Comparison of ENCODE assay signal across 1 cellular context in the genomic region with DNA sequence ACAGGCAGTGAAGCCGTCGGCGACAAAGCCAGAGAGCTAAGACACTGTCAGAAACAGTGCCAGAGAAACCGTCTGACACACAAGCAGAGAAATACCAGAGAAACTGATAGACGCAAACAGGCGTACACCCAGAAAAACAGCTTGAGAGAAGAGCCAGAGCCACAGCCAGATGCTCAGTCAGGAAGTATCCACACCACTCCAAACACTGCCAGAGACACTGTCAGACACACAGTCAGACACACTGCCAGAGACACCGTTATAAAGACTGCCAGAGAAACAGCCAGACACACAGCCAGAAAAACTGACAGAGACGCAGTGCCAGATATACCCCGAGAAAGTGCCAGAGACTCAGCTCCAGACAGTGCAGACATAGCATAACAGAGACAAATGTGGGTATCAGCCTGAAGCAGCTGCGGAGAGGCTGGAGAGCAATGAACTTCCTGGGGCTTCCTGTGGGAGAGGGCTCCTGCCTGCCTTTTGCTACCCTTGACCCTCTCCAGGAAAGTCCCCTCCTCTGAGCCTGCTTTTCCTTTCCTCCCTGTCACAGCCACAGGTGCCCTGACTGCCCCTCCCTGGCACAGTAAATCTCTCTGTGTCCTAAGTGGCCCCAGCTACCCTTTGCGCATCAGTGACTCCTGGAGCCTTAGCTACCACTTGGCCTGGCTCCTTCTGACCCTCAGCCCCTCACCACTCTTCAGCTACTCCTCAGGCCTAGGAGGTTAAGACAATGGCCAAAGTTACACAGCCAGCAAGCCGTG.
TF ChIP-seq lines count a peak whose summit lies in the region.

No MANE protein-coding gene starts in this region.

TF ChIP-seq in IMR-90, 13 proteins besides CTCF, POLR2A, EP300 and RAD21:
- TF ChIP-seq RFX5 (IDR thresholded peaks at IDR 0.05; ENCODE audit: low read depth, low read length) = no peak
- TF ChIP-seq CHD1 (IDR thresholded peaks at IDR 0.05; ENCODE audit: low read depth, low read length) = no peak
- no peak for TF ChIP-seq NFE2L2 (IDR thresholded peaks at IDR 0.05; ENCODE audit: low read depth, low read length)
- no peak for TF ChIP-seq RCOR1 (IDR thresholded peaks at IDR 0.05; ENCODE audit: insufficient replicate concordance, low read length)
- no peak for TF ChIP-seq BHLHE40 (IDR thresholded peaks at IDR 0.05; ENCODE audit: low read depth, low read length)
- no peak for TF ChIP-seq MAFK (IDR thresholded peaks at IDR 0.05; ENCODE audit: low read depth, low read length)
- TF ChIP-seq FOS (IDR thresholded peaks at IDR 0.05; ENCODE audit: low read depth, low read length) = no peak
- TF ChIP-seq MXI1 (IDR thresholded peaks at IDR 0.05; ENCODE audit: borderline replicate concordance, low read depth, low read length) = no peak
- TF ChIP-seq, protein P1, sequence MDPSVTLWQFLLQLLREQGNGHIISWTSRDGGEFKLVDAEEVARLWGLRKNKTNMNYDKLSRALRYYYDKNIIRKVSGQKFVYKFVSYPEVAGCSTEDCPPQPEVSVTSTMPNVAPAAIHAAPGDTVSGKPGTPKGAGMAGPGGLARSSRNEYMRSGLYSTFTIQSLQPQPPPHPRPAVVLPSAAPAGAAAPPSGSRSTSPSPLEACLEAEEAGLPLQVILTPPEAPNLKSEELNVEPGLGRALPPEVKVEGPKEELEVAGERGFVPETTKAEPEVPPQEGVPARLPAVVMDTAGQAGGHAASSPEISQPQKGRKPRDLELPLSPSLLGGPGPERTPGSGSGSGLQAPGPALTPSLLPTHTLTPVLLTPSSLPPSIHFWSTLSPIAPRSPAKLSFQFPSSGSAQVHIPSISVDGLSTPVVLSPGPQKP (IDR thresholded peaks at IDR 0.05; ENCODE audit: borderline replicate concordance, low read depth, low read length) = no peak
- TF ChIP-seq, protein P2, sequence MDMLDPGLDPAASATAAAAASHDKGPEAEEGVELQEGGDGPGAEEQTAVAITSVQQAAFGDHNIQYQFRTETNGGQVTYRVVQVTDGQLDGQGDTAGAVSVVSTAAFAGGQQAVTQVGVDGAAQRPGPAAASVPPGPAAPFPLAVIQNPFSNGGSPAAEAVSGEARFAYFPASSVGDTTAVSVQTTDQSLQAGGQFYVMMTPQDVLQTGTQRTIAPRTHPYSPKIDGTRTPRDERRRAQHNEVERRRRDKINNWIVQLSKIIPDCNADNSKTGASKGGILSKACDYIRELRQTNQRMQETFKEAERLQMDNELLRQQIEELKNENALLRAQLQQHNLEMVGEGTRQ (IDR thresholded peaks at IDR 0.05; ENCODE audit: low read depth, low read length) = no peak
- no peak for TF ChIP-seq SMC3 (IDR thresholded peaks at IDR 0.05; ENCODE audit: low read depth, low read length)
TF ChIP-seq in IMR-90: peak in this region for 0.
